ENCODE assay signal across 1 cellular context in genomic region chr1:36513676-36514473, GRCh38.
TF ChIP-seq lines count a peak whose summit lies in the region.

No MANE protein-coding gene starts in this region.

TF ChIP-seq in K562, 482 proteins besides CTCF, POLR2A, EP300 and RAD21 (continued from another document):
- no peak for TF ChIP-seq RERE (CRISPR knock-in tag; IDR thresholded peaks at IDR 0.05; ENCODE audit: borderline replicate concordance)
- TF ChIP-seq MBD2 (IDR thresholded peaks at IDR 0.05; ENCODE audit: borderline replicate concordance, low read depth) = no peak
- no peak for TF ChIP-seq RUNX1 (IDR thresholded peaks at IDR 0.05; ENCODE audit: low read depth)
- 0 out of 2 replicates have a peak, but pooled peaks have one; percentile 21 for TF ChIP-seq L3MBTL2 (IDR thresholded peaks at IDR 0.05)
- TF ChIP-seq ZHX1 (conservative IDR thresholded peaks at IDR 0.05; ENCODE audit: low read length) = no peak
- TF ChIP-seq ILK (tag; IDR thresholded peaks at IDR 0.05; ENCODE audit: borderline replicate concordance, low read depth) = no peak
- no peak for TF ChIP-seq SIN3B (IDR thresholded peaks at IDR 0.05; ENCODE audit: low read depth)
- no peak for TF ChIP-seq RNF2 (IDR thresholded peaks at IDR 0.05)
- TF ChIP-seq STAT5A (IDR thresholded peaks at IDR 0.05; ENCODE audit: borderline replicate concordance, low read length) = 0 out of 2 replicates have a peak, but pooled peaks have one; percentile 7
- TF ChIP-seq ZFX (CRISPR knock-in tag; IDR thresholded peaks at IDR 0.05) = no peak
- no peak for TF ChIP-seq ZNF318 (IDR thresholded peaks at IDR 0.05; ENCODE audit: borderline replicate concordance in 1 of 2, low read depth in 1 of 2)
- TF ChIP-seq ZNF766 (CRISPR knock-in tag; conservative IDR thresholded peaks at IDR 0.05) = 0 out of 2 replicates have a peak, but pooled peaks have one; percentile 22
- no peak for TF ChIP-seq USF2 (CRISPR knock-in tag; IDR thresholded peaks at IDR 0.05)
- no peak for TF ChIP-seq ZNF445 (CRISPR knock-in tag; IDR thresholded peaks at IDR 0.05; ENCODE audit: low read depth)
- TF ChIP-seq GABPB1 (CRISPR knock-in tag; IDR thresholded peaks at IDR 0.05) = no peak
- no peak for TF ChIP-seq MAX (CRISPR knock-in tag; IDR thresholded peaks at IDR 0.05)
- TF ChIP-seq MEF2D (tag; conservative IDR thresholded peaks at IDR 0.05; ENCODE audit: low read depth) = no peak
- TF ChIP-seq IFI16 (CRISPR knock-in tag; IDR thresholded peaks at IDR 0.05) = no peak
- TF ChIP-seq ATF1 (CRISPR knock-in tag; IDR thresholded peaks at IDR 0.05) = no peak
- no peak for TF ChIP-seq ATF1 (tag; IDR thresholded peaks at IDR 0.05)
- TF ChIP-seq DPF2 (IDR thresholded peaks at IDR 0.05) = 0 out of 2 replicates have a peak, but pooled peaks have one; percentile 2
- TF ChIP-seq RBM22 (IDR thresholded peaks at IDR 0.05; ENCODE audit: low read depth, low read length, poor library complexity, severe bottlenecking) = no peak
